Comparison of ENCODE assay signal across 29 cellular contexts in genomic region chr4:183186803-183187202, GRCh38.
DNase-seq lines count a peak whose midpoint lies in the region; ATAC-seq, FAIRE-seq and TF ChIP-seq lines count a peak whose summit lies in the region.
"Had no signal": no experiment of that assay in that cellular context is flagged by ENCODE, and none has a peak within 500 bp of the region (broad histone marks: within the 10 kb centered on the region; RNA-seq: fewer than 3 reads in every experiment).

No MANE protein-coding gene starts in this region.

- H3K4me2 ChIP-seq in GM23338 (no peak overlapping the region), H1 (ENCODE audit: insufficient read depth in 1 of 2, low read depth in 2 of 2, low read length in 2 of 2) (no peak overlapping the region)
- H3K4me2 ChIP-seq: BLaER1 treated with 17β-estradiol and CSF1 and Interleukin-3, amounts not matched to agents 10 nM and 100 nM; KMS-11; PC-9 had no signal

- H3K27ac Mint-ChIP-seq in GM23338 (peak overlapping the region; percentile 87; the same call in 1 of the 2 replicates), osteocyte (ENCODE audit: unreplicated experiment) (peak overlapping the region; percentile 6)
- H3K27ac Mint-ChIP-seq: CD4-positive, alpha-beta T cell; IgD-negative memory B cell; T-cell had no signal

- H4K8ac ChIP-seq in H1 (ENCODE audit: extremely low read depth, insufficient read depth, low read length), result no peak overlapping the region

- H3K79me2 ChIP-seq in GM23338 (replicated peaks; ENCODE audit: insufficient read depth), result peaks cover 85% of the 10 kb centered on the region
- peaks cover 0 to 75% of the 10 kb centered on the region in 2 experiments; a peak in 3 of 4 replicates for H3K79me2 ChIP-seq in H1 (ENCODE audit: control insufficient read depth in 1 of 2, insufficient read depth in 2 of 2, low read length in 2 of 2)

- peak overlapping the region; percentile 62; the same call in 1 of the 2 replicates for H2BK12ac ChIP-seq in H1 (ENCODE audit: low read depth, low read length)

- H3K36me3 ChIP-seq in GM23338 (ENCODE audit: insufficient read depth) (no peaks in the 10 kb centered on the region), H1 (ENCODE audit: control insufficient read depth in 2 of 4, insufficient read depth in 4 of 4, low read length in 3 of 4) (no peaks in the 10 kb centered on the region), H7 (replicated peaks; ENCODE audit: control insufficient read depth, insufficient read depth, low read length) (no peaks in the 10 kb centered on the region)
- H3K36me3 ChIP-seq: BLaER1 treated with 17β-estradiol and CSF1 and Interleukin-3, amounts not matched to agents 10 nM and 100 nM; SJSA1 had no signal

- TF ChIP-seq POLR2A in NB4 (IDR thresholded peaks at IDR 0.05; ENCODE audit: extremely low read depth, insufficient read length), result no peak
- TF ChIP-seq POLR2A in H1 (IDR thresholded peaks at IDR 0.05; ENCODE audit: control extremely low read depth in 1 of 2, low read depth in 2 of 2, low read length in 2 of 2), result no peak

- ATAC-seq in GM23338, result no peak
- no peak for ATAC-seq in HG03175 (IDR thresholded peaks at IDR 0.05; ENCODE audit: unreplicated experiment)
- ATAC-seq: GM12878, T-cell had no signal

- H4K20me1 ChIP-seq in GM23338 (replicated peaks; ENCODE audit: insufficient read depth) (0 out of 2 replicates have a peak, but pooled peaks cover 6% of the 10 kb centered on the region), H1 (replicated peaks in 1 of 2; ENCODE audit: control insufficient read depth in 1 of 2, insufficient read depth in 2 of 2, low read length in 2 of 2) (peaks cover 0 to 2% of the 10 kb centered on the region in 2 experiments)

- no peaks in the 10 kb centered on the region for H3K9me2 ChIP-seq in GM23338 (ENCODE audit: insufficient read depth)

- H3K9ac ChIP-seq in H1 (replicated peaks in 1 of 4; ENCODE audit: extremely low read depth in 1 of 4, low read depth in 3 of 4, low read length in 3 of 4), result no peak overlapping the region
- H3K9ac ChIP-seq: BLaER1 treated with 17β-estradiol and CSF1 and Interleukin-3, amounts not matched to agents 10 nM and 100 nM; KMS-11 had no signal

- TF ChIP-seq RAD21 in H1 (IDR thresholded peaks at IDR 0.05 in 1 of 2, conservative IDR thresholded peaks at IDR 0.05 in 1 of 2; ENCODE audit: low read depth in 2 of 2, low read length in 2 of 2), result no peak

- H2AFZ ChIP-seq in GM23338 (no peak overlapping the region), H1 (ENCODE audit: low read length) (no peak overlapping the region)
- H2AFZ ChIP-seq: PC-9 had no signal

- peak overlapping the region; percentile 94 for H2AK5ac ChIP-seq in H1 (ENCODE audit: low read depth, low read length)

- no peak overlapping the region for H3K23ac ChIP-seq in H1 (ENCODE audit: insufficient read length)

- H3K4me1 Mint-ChIP-seq in GM23338, result peaks cover 69% of the 10 kb centered on the region
- peaks cover 24% of the 10 kb centered on the region for H3K4me1 Mint-ChIP-seq in osteocyte (ENCODE audit: unreplicated experiment)
- H3K4me1 Mint-ChIP-seq: IgD-negative memory B cell had no signal

- peak overlapping the region; percentile 7 for H4K91ac ChIP-seq in H1 (replicated peaks; ENCODE audit: insufficient read length, low read length)

- no peak overlapping the region for H3K4me3 Mint-ChIP-seq in GM23338
- H3K4me3 Mint-ChIP-seq in osteocyte (ENCODE audit: unreplicated experiment), result no peak overlapping the region
- H3K4me3 Mint-ChIP-seq: CD4-positive, alpha-beta T cell; IgD-negative memory B cell; T-cell had no signal

- no peak overlapping the region for H3K4ac ChIP-seq in H1 (replicated peaks; ENCODE audit: insufficient read length, low read depth, low read length)

- no peak for FAIRE-seq in H1 (lab: Jason Lieb, UNC)
- FAIRE-seq: A204.1, GM12878 had no signal

- H3K36me3 Mint-ChIP-seq in GM23338 (ENCODE audit: low read depth), result peaks cover 28% of the 10 kb centered on the region
- peaks cover 2% of the 10 kb centered on the region for H3K36me3 Mint-ChIP-seq in osteocyte (ENCODE audit: unreplicated experiment)
- H3K36me3 Mint-ChIP-seq: IgD-negative memory B cell had no signal

- no peak overlapping the region for H3K14ac ChIP-seq in H1 (ENCODE audit: insufficient read length)

- POLR2A ChIA-PET in H1 (lab: Charles Lee; ENCODE audit: partially characterized antibody), result interaction anchor here (0.6 to 2.2 kb wide), 2 partner anchors 9 to 89 kb away, joined by 3 to 11 read pairs; partner anchors contain the start of gene WWC2

- no peak for TF ChIP-seq CTCF in GM23338 (conservative IDR thresholded peaks at IDR 0.05; ENCODE audit: low read depth in 2 of 2)
- TF ChIP-seq CTCF in NB4 (IDR thresholded peaks at IDR 0.05; ENCODE audit: low read depth, low read length), result no peak
- TF ChIP-seq CTCF in H1 (IDR thresholded peaks at IDR 0.05; ENCODE audit: control extremely low read depth in 1 of 3, insufficient read depth in 1 of 3, low read depth in 1 of 3, low read length in 3 of 3), result no peak
- TF ChIP-seq CTCF in osteocyte (IDR thresholded peaks at IDR 0.05), result no peak

- CTCF ChIA-PET in H1 (lab: Charles Lee; ENCODE audit: partially characterized antibody), result no interaction called here

- H3F3A ChIP-seq in GM23338 (replicated peaks; ENCODE audit: low read depth), result peaks cover 8% of the 10 kb centered on the region; the same call in 1 of the 2 replicates

- DNase-seq in GM23338 (ENCODE audit: low spot score) (no peak), NB4 (ENCODE audit: low read depth) (peak; percentile 37), H1 (ENCODE audit: low read depth in 1 of 2, low spot score in 2 of 2) (no peak), osteocyte (ENCODE audit: extremely low spot score, unreplicated experiment) (no peak), H7 (no peak), AML-193 (lab: John Stamatoyannopoulos, UW) (no peak)
- DNase-seq: CD4-positive, alpha-beta T cell; COR-L47; EL; GDM1; NCI-H1092; NCI-H1417 treated with DMSO at 0.1 percent for 48 hours; NCI-H1694 treated with DMSO at 0.1 percent for 48 hours; NCI-H2081; NCI-H446; NCI-H526; NCI-H82; NK-92 treated with Interleukin-12 subunit alpha and Interleukin-12 subunit beta, amount 100 ng/mL, for 24 hours; PC-9; Right ventricle myocardium superior; RPMI8226; T-cell had no signal

- H3K4me3 ChIP-seq in GM23338 (no peak overlapping the region), NB4 (ENCODE audit: low read depth, low read length) (no peak overlapping the region), H1 (ENCODE audit: extremely low read depth in 1 of 4, insufficient read depth in 2 of 4, low read depth in 3 of 4, low read length in 4 of 4) (no peak overlapping the region), H7 (ENCODE audit: insufficient read depth, low read depth, low read length) (no peak overlapping the region)
- H3K4me3 ChIP-seq: BLaER1 treated with 17β-estradiol and CSF1 and Interleukin-3, amounts not matched to agents 10 nM and 100 nM; GM12878; PC-9; SJSA1 had no signal

- H3K9me3 ChIP-seq in H1 (ENCODE audit: insufficient read depth in 2 of 2, low read depth in 1 of 2, low read length in 1 of 2), result peaks cover 0 to 5% of the 10 kb centered on the region in 2 experiments; a peak in 1 of 4 replicates
- H3K9me3 ChIP-seq: SJSA1 had no signal

- no peak overlapping the region for H2BK120ac ChIP-seq in H1 (replicated peaks; ENCODE audit: low read depth, low read length)

- 94% methylated on average over 3 of the region's 3 CpGs; no CpG with 5 or more reads in 1 of the 2 experiments for WGBS in H1 (ENCODE audit: extremely low coverage in 1 of 2, insufficient coverage in 1 of 2, insufficient read length in 1 of 2, insufficient replicate concordance in 2 of 2, low coverage in 1 of 2, low lambda C conversion rate in 2 of 2, missing lambda C conversion rate in 1 of 2), 2 experiments

- H3K56ac ChIP-seq in H1 (replicated peaks; ENCODE audit: insufficient read length, low read depth, low read length), result no peak overlapping the region

- no peak overlapping the region for H2BK20ac ChIP-seq in H1 (ENCODE audit: low read length)

- H3K23me2 ChIP-seq in H1 (ENCODE audit: low read depth, low read length), result no peaks in the 10 kb centered on the region; the same call in 1 of the 2 replicates

- H3K4me1 ChIP-seq in GM23338 (ENCODE audit: insufficient read depth) (peaks cover 66% of the 10 kb centered on the region), H1 (replicated peaks in 1 of 4; ENCODE audit: control insufficient read depth in 3 of 4, insufficient read depth in 4 of 4, low read length in 3 of 4) (peaks cover 5 to 37% (median 16%) of the 10 kb centered on the region in 4 experiments; a peak in 6 of 7 replicates)

- no peak for TF ChIP-seq EP300 in H1 (IDR thresholded peaks at IDR 0.05; ENCODE audit: borderline replicate concordance in 1 of 2, low read depth in 2 of 2, low read length in 2 of 2)

- H3K18ac ChIP-seq in H1 (ENCODE audit: extremely low read depth, low read length), result peak overlapping the region; percentile 11; the same call in 1 of the 2 replicates

- no peaks in the 10 kb centered on the region for H3K79me1 ChIP-seq in H1 (ENCODE audit: low read depth, low read length)

- peak overlapping the region; percentile 62; the same call in 1 of the 2 replicates for H2BK5ac ChIP-seq in H1 (ENCODE audit: low read depth, low read length)

- H3K27ac ChIP-seq in GM23338 (ENCODE audit: low read depth), result no peak overlapping the region
- H3K27ac ChIP-seq in H1 (ENCODE audit: low read depth, low read length), result no peak overlapping the region
- H3K27ac ChIP-seq: BLaER1 treated with 17β-estradiol and CSF1 and Interleukin-3, amounts not matched to agents 10 nM and 100 nM; KMS-11; PC-9; SJSA1 had no signal

- H3K27me3 Mint-ChIP-seq in GM23338 (ENCODE audit: insufficient read depth, low read depth, poor library complexity) (peaks cover 6% of the 10 kb centered on the region), osteocyte (ENCODE audit: unreplicated experiment) (no peaks in the 10 kb centered on the region)

- H2BK15ac ChIP-seq in H1 (ENCODE audit: low read length), result peak overlapping the region; percentile 41

- no peak overlapping the region for H4K5ac ChIP-seq in H1 (ENCODE audit: insufficient read length, low read depth, low read length)

- H3K9me3 Mint-ChIP-seq in GM23338, result peaks cover 8% of the 10 kb centered on the region; the same call in 2 of the 3 replicates
- H3K9me3 Mint-ChIP-seq in osteocyte (ENCODE audit: unreplicated experiment), result no peaks in the 10 kb centered on the region

- H3K27me3 ChIP-seq in GM23338 (ENCODE audit: insufficient read depth) (no peaks in the 10 kb centered on the region), H1 (replicated peaks in 1 of 4; ENCODE audit: control insufficient read depth in 3 of 4, extremely low read depth in 1 of 4, insufficient read depth in 3 of 4, low read length in 3 of 4) (no peaks in the 10 kb centered on the region), H7 (ENCODE audit: control insufficient read depth, insufficient read depth, low read length) (no peaks in the 10 kb centered on the region)
- H3K27me3 ChIP-seq: BLaER1 treated with 17β-estradiol and CSF1 and Interleukin-3, amounts not matched to agents 10 nM and 100 nM; SJSA1 had no signal

TF ChIP-seq in H1, 55 proteins besides CTCF, POLR2A, EP300 and RAD21 (continues in another document):
- TF ChIP-seq RBBP5 (IDR thresholded peaks at IDR 0.05; ENCODE audit: borderline replicate concordance, low read depth, low read length), result no peak
- no peak for TF ChIP-seq BACH1 (IDR thresholded peaks at IDR 0.05; ENCODE audit: low read length)
- TF ChIP-seq GABPA (IDR thresholded peaks at IDR 0.05; ENCODE audit: borderline replicate concordance, insufficient read depth, low read length), result no peak
- TF ChIP-seq FOSL1 (IDR thresholded peaks at IDR 0.05; ENCODE audit: insufficient read depth, low read depth, low read length), result no peak
